31 cellular contexts compared by ENCODE assay signal in genomic region chr9:28714175-28714574, GRCh38.
A peak's percentile ranks its signal among the peaks of the same experiment; 100 is the strongest.
DNase-seq lines count a peak whose midpoint lies in the region; ATAC-seq, FAIRE-seq and TF ChIP-seq lines count a peak whose summit lies in the region.
"Had no signal": no experiment of that assay in that cellular context is flagged by ENCODE, and none has a peak within 500 bp of the region (broad histone marks: within the 10 kb centered on the region; RNA-seq: fewer than 3 reads in every experiment).

No MANE protein-coding gene starts in this region.

- CTCF ChIA-PET in HepG2 (lab: Yijun Ruan, JAX; ENCODE audit: low intra/inter-chr PET ratio, low total read pairs) (no interaction called here), A549 (lab: Yijun Ruan, JAX) (no interaction called here), IMR-90 (lab: Yijun Ruan, JAX) (no interaction called here)

- H2BK120ac ChIP-seq in IMR-90 (ENCODE audit: low read depth, low read length), result no peak overlapping the region

- no peak for ATAC-seq in HepG2
- ATAC-seq in right lobe of liver, result no peak
- ATAC-seq in A549, result no peak
- ATAC-seq in IMR-90 (ENCODE audit: low read depth), result no peak
- ATAC-seq: CD8-positive, alpha-beta T cell had no signal

- H3K9me1 ChIP-seq in IMR-90 (ENCODE audit: insufficient read depth, low read length), result no peaks in the 10 kb centered on the region

- no peak overlapping the region for H2BK15ac ChIP-seq in IMR-90 (ENCODE audit: low read depth, low read length)

- TF ChIP-seq POLR2A in HepG2 (IDR thresholded peaks at IDR 0.05; ENCODE audit: insufficient read depth in 1 of 2, low read depth in 2 of 2, low read length in 2 of 2) (no peak), right lobe of liver (IDR thresholded peaks at IDR 0.05) (no peak), A549 (IDR thresholded peaks at IDR 0.05; ENCODE audit: low read length) (no peak), IMR-90 (IDR thresholded peaks at IDR 0.05; ENCODE audit: low read depth, low read length) (no peak)

- no peak overlapping the region for H2AK9ac ChIP-seq in IMR-90 (replicated peaks; ENCODE audit: low read depth, low read length, poor library complexity)

- TF ChIP-seq CTCF in HepG2 (CRISPR knock-in tag; IDR thresholded peaks at IDR 0.05) (no peak), right lobe of liver (IDR thresholded peaks at IDR 0.05) (no peak), A549 (IDR thresholded peaks at IDR 0.05) (no peak), IMR-90 (conservative IDR thresholded peaks at IDR 0.05; ENCODE audit: low read depth, low read length) (no peak)

- no peak overlapping the region for H3K18ac ChIP-seq in IMR-90 (ENCODE audit: low read depth, low read length)

- H3K4ac ChIP-seq in IMR-90 (ENCODE audit: low read depth, low read length), result no peak overlapping the region

- WGBS in HepG2 (ENCODE audit: low lambda C conversion rate), result 16% methylated on average over 3 of the region's 3 CpGs
- WGBS in right lobe of liver (ENCODE audit: insufficient coverage, low coverage, low lambda C conversion rate, missing lambda C conversion rate), result 34% methylated on average over 3 of the region's 3 CpGs
- 42% methylated on average over 3 of the region's 3 CpGs for WGBS in A549 (ENCODE audit: missing lambda C conversion rate)
- WGBS in IMR-90 (ENCODE audit: extremely low coverage in 2 of 2, insufficient read length in 1 of 2), 2 experiments, result no CpG with 5 or more reads among the region's 3 CpGs

- dilution Hi-C loops in IMR-90 (cut with HindIII; ENCODE audit: low sequenced_read_pairs, unreplicated experiment), result no loop called here

- no peaks in the 10 kb centered on the region for H3K79me2 ChIP-seq in HepG2 (ENCODE audit: insufficient read depth, low read length)

- H3K9ac ChIP-seq in HepG2 (ENCODE audit: insufficient read depth, low read depth, low read length) (no peak overlapping the region), IMR-90 (ENCODE audit: low read depth, low read length) (no peak overlapping the region)
- H3K9ac ChIP-seq: BLaER1; BLaER1 treated with 17β-estradiol and CSF1 and Interleukin-3, amounts not matched to agents 10 nM and 100 nM had no signal

- H2AK5ac ChIP-seq in IMR-90 (ENCODE audit: low read depth, low read length), result no peak overlapping the region

- no peaks in the 10 kb centered on the region for H3K9me3 ChIP-seq in HepG2 (ENCODE audit: low read length)
- H3K9me3 ChIP-seq in right lobe of liver, result no peaks in the 10 kb centered on the region
- no peaks in the 10 kb centered on the region for H3K9me3 ChIP-seq in A549
- peaks cover 3% of the 10 kb centered on the region; the same call in 1 of the 2 replicates for H3K9me3 ChIP-seq in IMR-90 (ENCODE audit: control insufficient read depth, insufficient read depth, low read length)
- H3K9me3 ChIP-seq: BE2C; BLaER1; BLaER1 treated with 17β-estradiol and CSF1 and Interleukin-3, amounts not matched to agents 10 nM and 100 nM; Caco-2 had no signal

- no peak overlapping the region for H2BK20ac ChIP-seq in IMR-90 (ENCODE audit: low read depth, low read length)

- intact Hi-C loops in HepG2 (cut with micrococcal nuclease; ENCODE audit: unreplicated experiment) (no loop called here), right lobe of liver (cut with DNase I) (no loop called here), IMR-90 (cut with micrococcal nuclease) (no loop called here)

- H3K4me2 ChIP-seq in HepG2 (ENCODE audit: low read depth, low read length) (no peak overlapping the region), A549 (no peak overlapping the region), IMR-90 (ENCODE audit: low read depth, low read length) (no peak overlapping the region)
- H3K4me2 ChIP-seq: BLaER1; BLaER1 treated with 17β-estradiol and CSF1 and Interleukin-3, amounts not matched to agents 10 nM and 100 nM had no signal

- H3K4me3 ChIP-seq in HepG2 (replicated peaks in 1 of 3; ENCODE audit: insufficient read depth in 1 of 3, low read depth in 2 of 3, low read length in 3 of 3) (no peak overlapping the region), right lobe of liver (no peak overlapping the region), A549 (no peak overlapping the region), IMR-90 (ENCODE audit: insufficient read depth, low read depth, low read length) (no peak overlapping the region)
- H3K4me3 ChIP-seq: BLaER1; BLaER1 treated with 17β-estradiol and CSF1 and Interleukin-3, amounts not matched to agents 10 nM and 100 nM had no signal

- H4K91ac ChIP-seq in IMR-90 (ENCODE audit: insufficient read depth, low read depth, low read length), result no peak overlapping the region

- no peaks in the 10 kb centered on the region for H3K4me1 ChIP-seq in HepG2 (ENCODE audit: insufficient read depth, low read length)
- no peaks in the 10 kb centered on the region for H3K4me1 ChIP-seq in right lobe of liver
- H3K4me1 ChIP-seq in A549, result no peaks in the 10 kb centered on the region
- no peaks in the 10 kb centered on the region for H3K4me1 ChIP-seq in IMR-90 (ENCODE audit: control insufficient read depth, insufficient read depth, low read length)
- H3K4me1 ChIP-seq: BLaER1; BLaER1 treated with 17β-estradiol and CSF1 and Interleukin-3, amounts not matched to agents 10 nM and 100 nM; Caco-2 had no signal

- in situ Hi-C loops in HepG2 (cut with HindIII; ENCODE audit: extremely low pct_ligation_motif_present, low pct_unique_long_range_greater_than_20kb), result no loop called here
- in situ Hi-C loops in IMR-90 (cut with MboI; ENCODE audit: low sequenced_read_pairs), result no loop called here

- H4K8ac ChIP-seq in IMR-90 (ENCODE audit: low read depth in 2 of 2, low read length in 2 of 2), result no peak overlapping the region

- POLR2A ChIA-PET in HepG2 (lab: Yijun Ruan, JAX) (no interaction called here), A549 (lab: Yijun Ruan, JAX) (no interaction called here), IMR-90 (lab: Charles Lee; ENCODE audit: unreplicated experiment) (no interaction called here)

- no peak overlapping the region for H3K23ac ChIP-seq in IMR-90 (ENCODE audit: low read depth, low read length)

- H2AFZ ChIP-seq in HepG2 (ENCODE audit: low read length) (no peak overlapping the region), IMR-90 (replicated peaks; ENCODE audit: low read length, poor library complexity) (no peak overlapping the region)

- H3K27ac ChIP-seq in HepG2 (ENCODE audit: extremely low read length, insufficient read depth, low read length) (no peak overlapping the region), right lobe of liver (no peak overlapping the region), A549 (no peak overlapping the region), IMR-90 (ENCODE audit: insufficient read depth, low read length) (no peak overlapping the region)
- H3K27ac ChIP-seq: 22Rv1; BLaER1; BLaER1 treated with 17β-estradiol and CSF1 and Interleukin-3, amounts not matched to agents 10 nM and 100 nM; C4-2B had no signal

- no peak overlapping the region for H2BK5ac ChIP-seq in IMR-90 (ENCODE audit: low read depth, low read length, poor library complexity, severe bottlenecking)

- no peak overlapping the region for H3K56ac ChIP-seq in IMR-90 (ENCODE audit: extremely low read depth, insufficient read depth, low read length)

- no peak overlapping the region for H4K5ac ChIP-seq in IMR-90 (ENCODE audit: low read depth, low read length)

- TF ChIP-seq RAD21 in HepG2 (CRISPR knock-in tag; IDR thresholded peaks at IDR 0.05), result no peak
- TF ChIP-seq RAD21 in A549 (conservative IDR thresholded peaks at IDR 0.05 in 1 of 2, IDR thresholded peaks at IDR 0.05 in 1 of 2), result no peak
- TF ChIP-seq RAD21 in IMR-90 (IDR thresholded peaks at IDR 0.05; ENCODE audit: low read length), result no peak

- no TSS peak for BruUV-seq in HepG2 (replicated peaks; lab: Mats Ljungman, UMichigan)
- no TSS peak for BruUV-seq in IMR-90 (replicated peaks; lab: Mats Ljungman, UMichigan)

- H4K20me1 ChIP-seq in HepG2 (ENCODE audit: insufficient read depth, low read length) (no peaks in the 10 kb centered on the region), IMR-90 (ENCODE audit: insufficient read depth, low read length) (no peaks in the 10 kb centered on the region)
- H4K20me1 ChIP-seq: BLaER1; BLaER1 treated with 17β-estradiol and CSF1 and Interleukin-3, amounts not matched to agents 10 nM and 100 nM had no signal

- no peaks in the 10 kb centered on the region for H3K79me1 ChIP-seq in IMR-90 (ENCODE audit: low read depth in 1 of 2, low read length in 2 of 2)

- H3K36me3 ChIP-seq in HepG2 (replicated peaks in 1 of 2; ENCODE audit: control insufficient read depth in 1 of 2, insufficient read depth in 2 of 2, low read length in 2 of 2) (no peaks in the 10 kb centered on the region), right lobe of liver (no peaks in the 10 kb centered on the region), IMR-90 (ENCODE audit: control insufficient read depth, insufficient read depth, low read length) (no peaks in the 10 kb centered on the region)
- H3K36me3 ChIP-seq: BE2C; BLaER1; BLaER1 treated with 17β-estradiol and CSF1 and Interleukin-3, amounts not matched to agents 10 nM and 100 nM had no signal

- H3K14ac ChIP-seq in IMR-90 (replicated peaks; ENCODE audit: low read depth, low read length), result no peak overlapping the region

- DNase-seq in HepG2 (ENCODE audit: low spot score) (no peak), right lobe of liver (no peak), A549 (ENCODE audit: low read depth in 1 of 2, low spot score in 1 of 2) (no peak), IMR-90 (no peak), COR-L47 (lab: John Stamatoyannopoulos, UW) (no peak), foreskin melanocyte (no peak)
- DNase-seq: 8988T; ACHN; AML-193; BE2C; C1 segment of cervical spinal cord; Caco-2; Calu3; CD4-positive, alpha-beta memory T cell; CD4-positive, alpha-beta T cell; CD4-positive, CD25-positive, alpha-beta regulatory T cell; CD8-positive, alpha-beta memory T cell; CD8-positive, alpha-beta T cell; DMS 273 treated with DMSO at 0.1 percent for 48 hours; DMS153; DMS53; DMS79; DMS79 treated with DMSO at 0.1 percent for 48 hours; DND-41; EL had no signal

- no peak for TF ChIP-seq EP300 in HepG2 (IDR thresholded peaks at IDR 0.05; ENCODE audit: low read depth in 2 of 2, low read length in 2 of 2)
- TF ChIP-seq EP300 in HepG2 (CRISPR knock-in tag; IDR thresholded peaks at IDR 0.05; ENCODE audit: borderline replicate concordance), result no peak
- TF ChIP-seq EP300 in A549 (IDR thresholded peaks at IDR 0.05), result no peak

- no peaks in the 10 kb centered on the region for H3K27me3 ChIP-seq in HepG2 (ENCODE audit: control insufficient read depth in 1 of 2, insufficient read depth in 2 of 2, low read length in 2 of 2)
- H3K27me3 ChIP-seq in right lobe of liver, result no peaks in the 10 kb centered on the region
- H3K27me3 ChIP-seq in IMR-90 (ENCODE audit: control insufficient read depth, insufficient read depth, low read length), result no peaks in the 10 kb centered on the region
- H3K27me3 ChIP-seq: BE2C; BLaER1; BLaER1 treated with 17β-estradiol and CSF1 and Interleukin-3, amounts not matched to agents 10 nM and 100 nM had no signal

- no peak for FAIRE-seq in HepG2 (lab: Jason Lieb, UNC)
- no peak for FAIRE-seq in A549 (lab: Jason Lieb, UNC)
- FAIRE-seq: A204.1, D721Med had no signal

TF ChIP-seq in HepG2, 621 proteins besides CTCF, POLR2A, EP300 and RAD21 (continues in another document):
- TF ChIP-seq ZIK1 (CRISPR knock-in tag; IDR thresholded peaks at IDR 0.05; ENCODE audit: borderline replicate concordance, low read depth), result no peak

TF ChIP-seq in A549, 52 proteins besides CTCF, POLR2A, EP300 and RAD21 (continues in another document):
- TF ChIP-seq ESRRA (IDR thresholded peaks at IDR 0.05; ENCODE audit: borderline replicate concordance, low read length) (no peak), ZC3H11A (IDR thresholded peaks at IDR 0.05) (no peak)

TF ChIP-seq in IMR-90, 13 proteins besides CTCF, POLR2A, EP300 and RAD21 (continues in another document):
- peak; percentile 12; the same call in 1 of the 2 replicates for TF ChIP-seq MAFK (IDR thresholded peaks at IDR 0.05; ENCODE audit: low read depth, low read length)

Comparison
In these comparisons a context has a peak if more than half of its experiments do, and no peak if none do; other contexts are left out.
1. Of the 38 proteins assayed by ChIP-seq in both HepG2 and A549: peak only in HepG2: none; only in A549: none; in both: MAFK; in neither: 37.